In the genomic region with DNA sequence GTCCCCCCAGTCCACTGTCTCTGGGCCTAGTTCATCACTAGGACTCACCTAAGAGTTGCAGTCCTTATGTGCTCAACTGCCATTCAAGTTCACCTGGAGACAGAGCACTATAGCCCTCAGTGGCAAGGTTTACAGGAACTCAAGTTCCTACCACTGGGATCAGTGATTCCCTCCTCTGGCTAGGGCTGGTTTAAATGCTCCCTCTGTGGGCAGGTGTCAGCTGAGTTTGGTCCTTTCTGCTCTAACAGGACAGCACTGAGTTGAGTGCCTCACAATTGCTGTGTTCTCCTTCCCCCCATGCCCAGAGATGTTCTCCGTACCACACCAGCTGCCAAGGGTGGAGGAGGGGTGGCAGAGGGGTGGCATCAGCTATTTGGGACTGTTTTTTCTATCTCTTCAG, we compare ENCODE assay signal across 18 cellular contexts.
"Had no signal": no experiment of that assay in that cellular context is flagged by ENCODE, and none has a peak within 500 bp of the region (broad histone marks: within the 10 kb centered on the region; RNA-seq: fewer than 3 reads in every experiment).

No MANE protein-coding gene starts in this region.

- H3K4me2 ChIP-seq: neural progenitor cell had no signal

- H3K36me3 Mint-ChIP-seq: neural progenitor cell had no signal

- H3K27ac Mint-ChIP-seq: activated CD4-positive, alpha-beta memory T cell treated with anti-CD3 and anti-CD28 coated beads for 36 hours; activated CD8-positive, alpha-beta memory T cell treated with anti-CD3 and anti-CD28 coated beads, Interleukin-2, amount 10 ng/mL, durations not matched to agents 7 days and 5 days; activated T-helper 2 cell treated with anti-CD3 and anti-CD28 coated beads, Interferon-gamma antibody, Interleukin-2, Interleukin-4, amounts not matched to agents 10 μg/mL and 5 μg/mL and 100 μg/mL, durations not matched to agents 14 hours and 24 hours and 36 hours; neural progenitor cell; stimulated activated naive CD8-positive, alpha-beta T cell treated with anti-CD3 and anti-CD28 coated beads, Interleukin-15, amount 100 ng/mL, for 72 hours had no signal

- H2AFZ ChIP-seq: neural progenitor cell had no signal

- H3K4me1 ChIP-seq: esophagus muscularis mucosa, lower lobe of right lung, neural progenitor cell, spleen, testis had no signal

- H3K27me3 Mint-ChIP-seq: activated CD4-positive, alpha-beta memory T cell treated with anti-CD3 and anti-CD28 coated beads for 36 hours; stimulated activated naive CD8-positive, alpha-beta T cell treated with anti-CD3 and anti-CD28 coated beads, Interleukin-15, amount 100 ng/mL, for 72 hours had no signal

- H3K27me3 ChIP-seq: cardiac muscle cell, esophagus muscularis mucosa, neural progenitor cell, ovary, spleen, testis had no signal

- ATAC-seq: activated CD8-positive, alpha-beta memory T cell treated with anti-CD3 and anti-CD28 coated beads, Interleukin-2, amount 10 ng/mL, durations not matched to agents 7 days and 5 days; lower lobe of right lung; sciatic nerve; stimulated activated naive CD8-positive, alpha-beta T cell treated with anti-CD3 and anti-CD28 coated beads, Interleukin-15, amount 100 ng/mL, for 72 hours had no signal

- H3K4me3 ChIP-seq: cardiac muscle cell, esophagus muscularis mucosa, lower lobe of right lung, neural progenitor cell, ovary, spleen, testis had no signal

- DNase-seq: activated CD4-positive, alpha-beta memory T cell treated with anti-CD3 and anti-CD28 coated beads for 36 hours; activated CD4-positive, alpha-beta T cell treated with anti-CD3 and anti-CD28 coated beads for 1 hour; activated CD8-positive, alpha-beta memory T cell treated with anti-CD3 and anti-CD28 coated beads, Interleukin-2, amount 10 ng/mL, durations not matched to agents 7 days and 5 days; activated naive CD4-positive, alpha-beta T cell treated with anti-CD3 and anti-CD28 coated beads, Interleukin-2, amount 50 U/mL, for 16 hours; activated T-cell treated with anti-CD3 and anti-CD28 coated beads, Interleukin-2, amount 50 U/mL, for 1 hour; hypothalamus; kidney glomerular epithelial cell; lower lobe of right lung; ovary; spleen; stimulated activated naive CD8-positive, alpha-beta T cell treated with anti-CD3 and anti-CD28 coated beads, Interleukin-15, amount 100 ng/mL, for 72 hours; testis had no signal

- H3K27ac ChIP-seq: cardiac muscle cell, esophagus muscularis mucosa, lower lobe of right lung, neural progenitor cell, ovary, spleen, testis had no signal

- H3K9me3 ChIP-seq: esophagus muscularis mucosa, lower lobe of right lung, ovary, testis had no signal

- H3K4me1 Mint-ChIP-seq: activated CD8-positive, alpha-beta memory T cell treated with anti-CD3 and anti-CD28 coated beads, Interleukin-2, amount 10 ng/mL, durations not matched to agents 7 days and 5 days; neural progenitor cell; stimulated activated naive CD8-positive, alpha-beta T cell treated with anti-CD3 and anti-CD28 coated beads, Interleukin-15, amount 100 ng/mL, for 72 hours had no signal

- FAIRE-seq: astrocyte had no signal

- H3K36me3 ChIP-seq: cardiac muscle cell, esophagus muscularis mucosa, lower lobe of right lung, neural progenitor cell, ovary, spleen had no signal

- H3K4me3 Mint-ChIP-seq: activated CD4-positive, alpha-beta memory T cell treated with anti-CD3 and anti-CD28 coated beads for 36 hours; activated CD8-positive, alpha-beta memory T cell treated with anti-CD3 and anti-CD28 coated beads, Interleukin-2, amount 10 ng/mL, durations not matched to agents 7 days and 5 days; neural progenitor cell; stimulated activated naive CD8-positive, alpha-beta T cell treated with anti-CD3 and anti-CD28 coated beads, Interleukin-15, amount 100 ng/mL, for 72 hours had no signal

- H3K9ac ChIP-seq: neural progenitor cell had no signal
